17 cellular contexts compared by ENCODE assay signal in the genomic region with DNA sequence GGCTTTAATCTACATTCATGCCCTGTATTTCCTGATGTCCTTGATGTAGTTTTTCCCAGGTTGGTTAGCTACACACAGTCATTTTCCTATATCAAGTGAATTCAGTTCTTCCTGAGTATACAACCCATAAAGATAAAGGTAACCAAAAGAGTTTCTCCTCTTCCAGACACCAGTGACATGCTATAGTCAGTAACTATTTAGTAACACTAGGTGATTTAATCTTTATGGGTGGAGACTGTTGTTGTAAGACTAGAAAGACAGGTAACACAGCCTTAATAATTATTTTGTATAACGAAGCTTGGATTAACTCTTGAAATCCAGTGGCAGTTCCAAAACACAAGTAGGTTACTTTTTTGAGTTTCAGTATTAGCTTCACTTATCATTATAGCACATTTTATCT. TPM values are rescaled to one million over a fixed set of nuclear protein-coding genes. Genes with fewer than 3 reads are reported as not detected.
DNase-seq lines count a peak whose midpoint lies in the region; ATAC-seq, FAIRE-seq and TF ChIP-seq lines count a peak whose summit lies in the region.
"Had no signal": no experiment of that assay in that cellular context is flagged by ENCODE, and none has a peak within 500 bp of the region (broad histone marks: within the 10 kb centered on the region; RNA-seq: fewer than 3 reads in every experiment).

No MANE protein-coding gene starts in this region.

- CTCF ChIA-PET in MCF 10A (lab: Yijun Ruan, JAX), result interaction anchor here (0.7 to 3.3 kb wide), 5 partner anchors 10 to 347 kb away, joined by 3 to 16 read pairs (median 3); no protein-coding TSS in a partner anchor

- no peaks in the 10 kb centered on the region for H3K4me1 ChIP-seq in breast epithelium

- H3K4me3 ChIP-seq in breast epithelium, result no peak overlapping the region
- H3K4me3 ChIP-seq: SJCRH30 had no signal

- no peak for TF ChIP-seq POLR2A in breast epithelium (IDR thresholded peaks at IDR 0.05)

- TF ChIP-seq CTCF in breast epithelium (IDR thresholded peaks at IDR 0.05) (no peak), MCF 10A (IDR thresholded peaks at IDR 0.05; ENCODE audit: unreplicated experiment) (no peak), nephron (IDR thresholded peaks at IDR 0.05; ENCODE audit: unreplicated experiment in 3 of 3) (no peak)

- H3K9me3 ChIP-seq in breast epithelium, result no peaks in the 10 kb centered on the region
- H3K9me3 ChIP-seq: SJCRH30 had no signal

- FAIRE-seq in HTR-8/SVneo (lab: Jason Lieb, UNC), result no peak
- FAIRE-seq: A204.1, RCC 7860 had no signal

- intact Hi-C loops in breast epithelium (cut with DNase I; ENCODE audit: low total_unique reads), result no loop called here
- intact Hi-C loops in MCF 10A (cut with micrococcal nuclease), result loop anchor here (10.0 kb wide), 1 partner anchor 182 kb away; the partner anchor contains the start of gene NOL7

- H3K36me3 Mint-ChIP-seq in MCF 10A (ENCODE audit: insufficient read depth, unreplicated experiment) (peaks cover 56% of the 10 kb centered on the region), nephron (ENCODE audit: low read depth) (peaks cover 34% of the 10 kb centered on the region)

- H3K9me3 Mint-ChIP-seq in MCF 10A (ENCODE audit: unreplicated experiment) (no peaks in the 10 kb centered on the region), nephron (no peaks in the 10 kb centered on the region)

- H3K27me3 Mint-ChIP-seq in MCF 10A (ENCODE audit: insufficient read depth, unreplicated experiment) (no peaks in the 10 kb centered on the region), nephron (ENCODE audit: low read depth) (no peaks in the 10 kb centered on the region)

- POLR2A ChIA-PET in MCF 10A (lab: Yijun Ruan, JAX), result no interaction called here

- no peak for ATAC-seq in HG02852 (IDR thresholded peaks at IDR 0.05; ENCODE audit: unreplicated experiment)
- ATAC-seq in GM21619 (IDR thresholded peaks at IDR 0.05; ENCODE audit: unreplicated experiment), result no peak
- no peak for ATAC-seq in GM21526 (IDR thresholded peaks at IDR 0.05; ENCODE audit: low FRiP score, unreplicated experiment)

- H3K4me3 Mint-ChIP-seq in MCF 10A (ENCODE audit: unreplicated experiment) (no peak overlapping the region), nephron (no peak overlapping the region)

- peaks cover 5% of the 10 kb centered on the region for H3K4me1 Mint-ChIP-seq in MCF 10A (ENCODE audit: insufficient read depth, unreplicated experiment)
- H3K4me1 Mint-ChIP-seq in nephron, result no peaks in the 10 kb centered on the region

- no peak for DNase-seq in breast epithelium (ENCODE audit: low spot score in 2 of 2)
- DNase-seq in MCF 10A (ENCODE audit: unreplicated experiment), result no peak
- no peak for DNase-seq in epithelial cell of prostate (ENCODE audit: low read depth, low spot score)
- DNase-seq in HTR-8/SVneo (ENCODE audit: insufficient read length, low spot score), result no peak
- DNase-seq: C1 segment of cervical spinal cord, Karpas-422, NCI-H1048, NCI-H146, NCI-H226, NCI-H82, SJCRH30 had no signal

- H3K27ac ChIP-seq in breast epithelium (peak overlapping the region; percentile 79 to 81), epithelial cell of prostate (peak overlapping the region; percentile 63)
- H3K27ac ChIP-seq: SJCRH30 had no signal

- BruUV-seq in MCF 10A (replicated peaks; lab: Mats Ljungman, UMichigan), result no TSS peak

- H3K36me3 ChIP-seq in breast epithelium, result no peaks in the 10 kb centered on the region
- H3K36me3 ChIP-seq: SJCRH30 had no signal

- H3K27ac Mint-ChIP-seq in MCF 10A (ENCODE audit: low read depth, unreplicated experiment) (no peak overlapping the region), nephron (peak overlapping the region in 2 of 3 experiments; percentile 48 to 65)

- no peaks in the 10 kb centered on the region for H3K27me3 ChIP-seq in breast epithelium
- H3K27me3 ChIP-seq: SJCRH30 had no signal

RNA-seq across cellular contexts. Expression of gene MCUR1, which starts 17.6 kb away (rescaled TPM):
- total RNA-seq in breast epithelium (10 to 100 TPM; 12.8 to 14.9 (median 14.1) TPM), MCF 10A (2022) (26.8 and 30.4 TPM in 2 replicates)
